Comparison of ENCODE assay signal across 1 cellular context in the genomic region with DNA sequence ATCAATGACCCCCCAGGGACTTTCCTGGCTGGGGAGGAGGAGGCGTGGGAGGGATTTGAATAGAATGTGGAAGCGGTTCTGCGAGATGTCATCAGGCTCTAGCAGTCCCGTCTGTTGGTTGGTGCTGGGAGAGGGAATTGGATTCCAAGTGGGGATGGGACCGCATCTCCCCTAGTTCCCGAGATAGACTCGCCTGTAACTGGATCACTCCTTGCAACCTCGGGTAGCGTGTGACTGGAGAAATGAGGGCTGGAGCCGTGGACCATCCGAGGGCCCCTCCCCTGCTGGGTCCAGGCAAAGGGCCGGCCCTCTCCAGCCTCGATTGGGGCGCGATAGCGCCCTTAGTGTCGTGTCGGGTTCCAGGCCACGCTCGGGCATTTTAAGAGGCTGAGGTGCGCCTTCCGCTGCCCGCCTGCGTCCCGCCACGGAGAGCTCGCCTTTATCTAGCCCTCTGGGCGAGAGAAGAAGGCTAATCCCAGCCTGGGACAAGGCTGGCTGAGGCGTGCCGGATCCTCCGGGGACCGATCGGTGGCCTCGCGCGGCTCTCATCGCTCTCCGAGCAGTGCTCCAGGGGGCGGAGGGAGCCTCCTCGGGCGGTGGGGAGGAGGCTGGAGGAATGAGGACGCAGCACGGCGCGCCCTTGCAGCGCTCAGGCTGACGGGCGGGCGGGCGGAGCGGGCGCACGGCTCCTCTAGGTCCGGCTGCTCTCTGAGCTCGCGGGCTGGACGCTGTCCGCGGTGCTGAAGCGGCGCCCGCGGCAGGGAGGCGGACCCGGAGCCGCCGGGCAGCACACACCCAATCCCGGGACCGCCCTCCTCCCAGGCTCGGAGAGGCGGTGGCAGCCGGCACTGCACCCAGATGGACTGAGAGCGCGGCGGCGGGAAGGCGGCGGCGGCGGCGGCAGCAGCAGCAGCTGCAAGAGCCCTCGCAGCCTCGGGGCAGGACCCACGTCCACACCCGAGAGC.
TF ChIP-seq lines count a peak whose summit lies in the region.

No MANE protein-coding gene starts in this region.

TF ChIP-seq in HepG2, 621 proteins besides CTCF, POLR2A, EP300 and RAD21 (continued from another document and continues in another):
- TF ChIP-seq, protein P1, sequence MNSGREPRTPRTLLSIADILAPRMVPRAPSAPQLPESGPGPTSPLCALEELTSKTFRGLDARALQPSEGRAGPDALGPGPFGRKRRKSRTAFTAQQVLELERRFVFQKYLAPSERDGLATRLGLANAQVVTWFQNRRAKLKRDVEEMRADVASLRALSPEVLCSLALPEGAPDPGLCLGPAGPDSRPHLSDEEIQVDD (CRISPR knock-in tag; IDR thresholded peaks at IDR 0.05; ENCODE audit: borderline replicate concordance): peak; percentile 99
- peak; percentile 97 for TF ChIP-seq ZC3H13 (CRISPR knock-in tag; IDR thresholded peaks at IDR 0.05)
- peak; percentile 95 for TF ChIP-seq SMAD9 (CRISPR knock-in tag; IDR thresholded peaks at IDR 0.05)
- peak; percentile 98 for TF ChIP-seq ZNF232 (CRISPR knock-in tag; IDR thresholded peaks at IDR 0.05; ENCODE audit: borderline replicate concordance)
- TF ChIP-seq ATF1 (CRISPR knock-in tag; IDR thresholded peaks at IDR 0.05): no peak
- TF ChIP-seq ZNF446 (CRISPR knock-in tag; IDR thresholded peaks at IDR 0.05): peak; percentile 98; the same call in 1 of the 2 replicates
- no peak for TF ChIP-seq TCF7L2 (IDR thresholded peaks at IDR 0.05; ENCODE audit: low read depth, low read length)
- TF ChIP-seq THAP11 (CRISPR knock-in tag; IDR thresholded peaks at IDR 0.05): peak; percentile 85
- TF ChIP-seq ARNT (IDR thresholded peaks at IDR 0.05): no peak
- peak; percentile 96 for TF ChIP-seq NRL (CRISPR knock-in tag; IDR thresholded peaks at IDR 0.05; ENCODE audit: borderline replicate concordance)
- TF ChIP-seq RBFOX2 (IDR thresholded peaks at IDR 0.05; ENCODE audit: low read depth, low read length): no peak
- TF ChIP-seq ZNF816 (CRISPR knock-in tag; IDR thresholded peaks at IDR 0.05; ENCODE audit: borderline replicate concordance): peak; percentile 82; the same call in 1 of the 2 replicates
- TF ChIP-seq, protein P2, sequence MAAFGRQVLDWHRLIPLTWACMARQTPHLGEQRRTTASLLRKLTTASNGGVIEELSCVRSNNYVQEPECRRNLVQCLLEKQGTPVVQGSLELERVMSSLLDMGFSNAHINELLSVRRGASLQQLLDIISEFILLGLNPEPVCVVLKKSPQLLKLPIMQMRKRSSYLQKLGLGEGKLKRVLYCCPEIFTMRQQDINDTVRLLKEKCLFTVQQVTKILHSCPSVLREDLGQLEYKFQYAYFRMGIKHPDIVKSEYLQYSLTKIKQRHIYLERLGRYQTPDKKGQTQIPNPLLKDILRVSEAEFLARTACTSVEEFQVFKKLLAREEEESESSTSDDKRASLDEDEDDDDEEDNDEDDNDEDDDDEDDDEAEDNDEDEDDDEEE (CRISPR knock-in tag; IDR thresholded peaks at IDR 0.05): peak; percentile 99
- TF ChIP-seq, protein P3, sequence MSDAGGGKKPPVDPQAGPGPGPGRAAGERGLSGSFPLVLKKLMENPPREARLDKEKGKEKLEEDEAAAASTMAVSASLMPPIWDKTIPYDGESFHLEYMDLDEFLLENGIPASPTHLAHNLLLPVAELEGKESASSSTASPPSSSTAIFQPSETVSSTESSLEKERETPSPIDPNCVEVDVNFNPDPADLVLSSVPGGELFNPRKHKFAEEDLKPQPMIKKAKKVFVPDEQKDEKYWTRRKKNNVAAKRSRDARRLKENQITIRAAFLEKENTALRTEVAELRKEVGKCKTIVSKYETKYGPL (CRISPR knock-in tag; IDR thresholded peaks at IDR 0.05): peak; percentile 91
- TF ChIP-seq TARDBP (CRISPR knock-in tag; IDR thresholded peaks at IDR 0.05): peak; percentile 93
- TF ChIP-seq SALL1 (CRISPR knock-in tag; IDR thresholded peaks at IDR 0.05): peak; percentile 100
- TF ChIP-seq ZNF784 (CRISPR knock-in tag; IDR thresholded peaks at IDR 0.05; ENCODE audit: borderline replicate concordance): peak; percentile 99
- TF ChIP-seq HNRNPL (IDR thresholded peaks at IDR 0.05; ENCODE audit: low read depth, low read length): 0 out of 2 replicates have a peak, but pooled peaks have one; percentile 47
- TF ChIP-seq NFKB2 (CRISPR knock-in tag; IDR thresholded peaks at IDR 0.05; ENCODE audit: borderline replicate concordance): peak; percentile 99
- TF ChIP-seq, protein P4, sequence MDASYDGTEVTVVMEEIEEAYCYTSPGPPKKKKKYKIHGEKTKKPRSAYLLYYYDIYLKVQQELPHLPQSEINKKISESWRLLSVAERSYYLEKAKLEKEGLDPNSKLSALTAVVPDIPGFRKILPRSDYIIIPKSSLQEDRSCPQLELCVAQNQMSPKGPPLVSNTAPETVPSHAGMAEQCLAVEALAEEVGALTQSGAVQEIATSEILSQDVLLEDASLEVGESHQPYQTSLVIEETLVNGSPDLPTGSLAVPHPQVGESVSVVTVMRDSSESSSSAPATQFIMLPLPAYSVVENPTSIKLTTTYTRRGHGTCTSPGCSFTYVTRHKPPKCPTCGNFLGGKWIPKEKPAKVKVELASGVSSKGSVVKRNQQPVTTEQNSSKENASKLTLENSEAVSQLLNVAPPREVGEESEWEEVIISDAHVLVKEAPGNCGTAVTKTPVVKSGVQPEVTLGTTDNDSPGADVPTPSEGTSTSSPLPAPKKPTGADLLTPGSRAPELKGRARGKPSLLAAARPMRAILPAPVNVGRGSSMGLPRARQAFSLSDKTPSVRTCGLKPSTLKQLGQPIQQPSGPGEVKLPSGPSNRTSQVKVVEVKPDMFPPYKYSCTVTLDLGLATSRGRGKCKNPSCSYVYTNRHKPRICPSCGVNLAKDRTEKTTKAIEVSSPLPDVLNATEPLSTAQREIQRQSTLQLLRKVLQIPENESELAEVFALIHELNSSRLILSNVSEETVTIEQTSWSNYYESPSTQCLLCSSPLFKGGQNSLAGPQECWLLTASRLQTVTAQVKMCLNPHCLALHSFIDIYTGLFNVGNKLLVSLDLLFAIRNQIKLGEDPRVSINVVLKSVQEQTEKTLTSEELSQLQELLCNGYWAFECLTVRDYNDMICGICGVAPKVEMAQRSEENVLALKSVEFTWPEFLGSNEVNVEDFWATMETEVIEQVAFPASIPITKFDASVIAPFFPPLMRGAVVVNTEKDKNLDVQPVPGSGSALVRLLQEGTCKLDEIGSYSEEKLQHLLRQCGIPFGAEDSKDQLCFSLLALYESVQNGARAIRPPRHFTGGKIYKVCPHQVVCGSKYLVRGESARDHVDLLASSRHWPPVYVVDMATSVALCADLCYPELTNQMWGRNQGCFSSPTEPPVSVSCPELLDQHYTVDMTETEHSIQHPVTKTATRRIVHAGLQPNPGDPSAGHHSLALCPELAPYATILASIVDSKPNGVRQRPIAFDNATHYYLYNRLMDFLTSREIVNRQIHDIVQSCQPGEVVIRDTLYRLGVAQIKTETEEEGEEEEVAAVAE (CRISPR knock-in tag; IDR thresholded peaks at IDR 0.05; ENCODE audit: borderline replicate concordance): peak; percentile 94; the same call in 1 of the 2 replicates
- peak; percentile 95 for TF ChIP-seq ZNF510 (CRISPR knock-in tag; IDR thresholded peaks at IDR 0.05; ENCODE audit: low read depth)
- peak; percentile 98 for TF ChIP-seq HOXA9 (CRISPR knock-in tag; IDR thresholded peaks at IDR 0.05; ENCODE audit: borderline replicate concordance)
- peak; percentile 87; the same call in 1 of the 2 replicates for TF ChIP-seq TP53 (CRISPR knock-in tag; conservative IDR thresholded peaks at IDR 0.05)
- 0 out of 2 replicates have a peak, but pooled peaks have one; percentile 45 for TF ChIP-seq ZKSCAN5 (CRISPR knock-in tag; IDR thresholded peaks at IDR 0.05)
- no peak for TF ChIP-seq RFX5 (IDR thresholded peaks at IDR 0.05; ENCODE audit: low read depth, low read length)
- peak; percentile 100 for TF ChIP-seq ARHGAP35 (CRISPR knock-in tag; IDR thresholded peaks at IDR 0.05; ENCODE audit: borderline replicate concordance)
- peak; percentile 94 for TF ChIP-seq ISL2 (CRISPR knock-in tag; IDR thresholded peaks at IDR 0.05)
- peak; percentile 91 for TF ChIP-seq BCL6 (CRISPR knock-in tag; IDR thresholded peaks at IDR 0.05)
- TF ChIP-seq, protein P5, sequence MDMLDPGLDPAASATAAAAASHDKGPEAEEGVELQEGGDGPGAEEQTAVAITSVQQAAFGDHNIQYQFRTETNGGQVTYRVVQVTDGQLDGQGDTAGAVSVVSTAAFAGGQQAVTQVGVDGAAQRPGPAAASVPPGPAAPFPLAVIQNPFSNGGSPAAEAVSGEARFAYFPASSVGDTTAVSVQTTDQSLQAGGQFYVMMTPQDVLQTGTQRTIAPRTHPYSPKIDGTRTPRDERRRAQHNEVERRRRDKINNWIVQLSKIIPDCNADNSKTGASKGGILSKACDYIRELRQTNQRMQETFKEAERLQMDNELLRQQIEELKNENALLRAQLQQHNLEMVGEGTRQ (IDR thresholded peaks at IDR 0.05; ENCODE audit: low read depth, low read length): no peak
- TF ChIP-seq, protein P5 (CRISPR knock-in tag; IDR thresholded peaks at IDR 0.05; ENCODE audit: borderline replicate concordance): no peak; the same call in 1 of the 2 replicates
- TF ChIP-seq HDAC2 (CRISPR knock-in tag; IDR thresholded peaks at IDR 0.05): peak; percentile 94
- peak; percentile 99 for TF ChIP-seq ZSCAN21 (CRISPR knock-in tag; IDR thresholded peaks at IDR 0.05; ENCODE audit: borderline replicate concordance)
- TF ChIP-seq HNF4G (IDR thresholded peaks at IDR 0.05; ENCODE audit: borderline replicate concordance, low read depth, low read length): no peak
- TF ChIP-seq HNF4G (CRISPR knock-in tag; IDR thresholded peaks at IDR 0.05; ENCODE audit: borderline replicate concordance, low read depth): 0 out of 2 replicates have a peak, but pooled peaks have one; percentile 54
- peak; percentile 93; the same call in 1 of the 2 replicates for TF ChIP-seq PAX8 (CRISPR knock-in tag; IDR thresholded peaks at IDR 0.05; ENCODE audit: borderline replicate concordance)
- no peak for TF ChIP-seq MTA3 (CRISPR knock-in tag; IDR thresholded peaks at IDR 0.05)
- TF ChIP-seq ZNF605 (CRISPR knock-in tag; IDR thresholded peaks at IDR 0.05): peak; percentile 95; the same call in 1 of the 2 replicates
- TF ChIP-seq THAP7 (CRISPR knock-in tag; IDR thresholded peaks at IDR 0.05): peak; percentile 93
- TF ChIP-seq ZNF292 (CRISPR knock-in tag; IDR thresholded peaks at IDR 0.05; ENCODE audit: borderline replicate concordance, low read depth): no peak
- TF ChIP-seq, protein P6, sequence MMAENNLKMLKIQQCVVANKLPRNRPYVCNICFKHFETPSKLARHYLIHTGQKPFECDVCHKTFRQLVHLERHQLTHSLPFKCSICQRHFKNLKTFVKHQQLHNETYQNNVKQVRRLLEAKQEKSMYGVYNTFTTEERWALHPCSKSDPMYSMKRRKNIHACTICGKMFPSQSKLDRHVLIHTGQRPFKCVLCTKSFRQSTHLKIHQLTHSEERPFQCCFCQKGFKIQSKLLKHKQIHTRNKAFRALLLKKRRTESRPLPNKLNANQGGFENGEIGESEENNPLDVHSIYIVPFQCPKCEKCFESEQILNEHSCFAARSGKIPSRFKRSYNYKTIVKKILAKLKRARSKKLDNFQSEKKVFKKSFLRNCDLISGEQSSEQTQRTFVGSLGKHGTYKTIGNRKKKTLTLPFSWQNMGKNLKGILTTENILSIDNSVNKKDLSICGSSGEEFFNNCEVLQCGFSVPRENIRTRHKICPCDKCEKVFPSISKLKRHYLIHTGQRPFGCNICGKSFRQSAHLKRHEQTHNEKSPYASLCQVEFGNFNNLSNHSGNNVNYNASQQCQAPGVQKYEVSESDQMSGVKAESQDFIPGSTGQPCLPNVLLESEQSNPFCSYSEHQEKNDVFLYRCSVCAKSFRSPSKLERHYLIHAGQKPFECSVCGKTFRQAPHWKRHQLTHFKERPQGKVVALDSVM (CRISPR knock-in tag; IDR thresholded peaks at IDR 0.05): peak; percentile 77
- TF ChIP-seq MBNL3 (CRISPR knock-in tag; conservative IDR thresholded peaks at IDR 0.05): no peak
- TF ChIP-seq ZFP37 (CRISPR knock-in tag; IDR thresholded peaks at IDR 0.05; ENCODE audit: borderline replicate concordance): peak; percentile 98
- TF ChIP-seq, protein P7, sequence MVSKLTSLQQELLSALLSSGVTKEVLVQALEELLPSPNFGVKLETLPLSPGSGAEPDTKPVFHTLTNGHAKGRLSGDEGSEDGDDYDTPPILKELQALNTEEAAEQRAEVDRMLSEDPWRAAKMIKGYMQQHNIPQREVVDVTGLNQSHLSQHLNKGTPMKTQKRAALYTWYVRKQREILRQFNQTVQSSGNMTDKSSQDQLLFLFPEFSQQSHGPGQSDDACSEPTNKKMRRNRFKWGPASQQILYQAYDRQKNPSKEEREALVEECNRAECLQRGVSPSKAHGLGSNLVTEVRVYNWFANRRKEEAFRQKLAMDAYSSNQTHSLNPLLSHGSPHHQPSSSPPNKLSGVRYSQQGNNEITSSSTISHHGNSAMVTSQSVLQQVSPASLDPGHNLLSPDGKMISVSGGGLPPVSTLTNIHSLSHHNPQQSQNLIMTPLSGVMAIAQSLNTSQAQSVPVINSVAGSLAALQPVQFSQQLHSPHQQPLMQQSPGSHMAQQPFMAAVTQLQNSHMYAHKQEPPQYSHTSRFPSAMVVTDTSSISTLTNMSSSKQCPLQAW (CRISPR knock-in tag; IDR thresholded peaks at IDR 0.05): no peak
- TF ChIP-seq NFYB (CRISPR knock-in tag; IDR thresholded peaks at IDR 0.05): peak; percentile 41
- TF ChIP-seq ZNF136 (CRISPR knock-in tag; IDR thresholded peaks at IDR 0.05; ENCODE audit: low read depth): peak; percentile 95; the same call in 1 of the 2 replicates
- no peak for TF ChIP-seq SIN3B (IDR thresholded peaks at IDR 0.05; ENCODE audit: low read length)
- TF ChIP-seq, protein P8, sequence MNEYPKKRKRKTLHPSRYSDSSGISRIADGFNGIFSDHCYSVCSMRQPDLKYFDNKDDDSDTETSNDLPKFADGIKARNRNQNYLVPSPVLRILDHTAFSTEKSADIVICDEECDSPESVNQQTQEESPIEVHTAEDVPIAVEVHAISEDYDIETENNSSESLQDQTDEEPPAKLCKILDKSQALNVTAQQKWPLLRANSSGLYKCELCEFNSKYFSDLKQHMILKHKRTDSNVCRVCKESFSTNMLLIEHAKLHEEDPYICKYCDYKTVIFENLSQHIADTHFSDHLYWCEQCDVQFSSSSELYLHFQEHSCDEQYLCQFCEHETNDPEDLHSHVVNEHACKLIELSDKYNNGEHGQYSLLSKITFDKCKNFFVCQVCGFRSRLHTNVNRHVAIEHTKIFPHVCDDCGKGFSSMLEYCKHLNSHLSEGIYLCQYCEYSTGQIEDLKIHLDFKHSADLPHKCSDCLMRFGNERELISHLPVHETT (CRISPR knock-in tag; conservative IDR thresholded peaks at IDR 0.05): peak; percentile 94
